In the genomic region with DNA sequence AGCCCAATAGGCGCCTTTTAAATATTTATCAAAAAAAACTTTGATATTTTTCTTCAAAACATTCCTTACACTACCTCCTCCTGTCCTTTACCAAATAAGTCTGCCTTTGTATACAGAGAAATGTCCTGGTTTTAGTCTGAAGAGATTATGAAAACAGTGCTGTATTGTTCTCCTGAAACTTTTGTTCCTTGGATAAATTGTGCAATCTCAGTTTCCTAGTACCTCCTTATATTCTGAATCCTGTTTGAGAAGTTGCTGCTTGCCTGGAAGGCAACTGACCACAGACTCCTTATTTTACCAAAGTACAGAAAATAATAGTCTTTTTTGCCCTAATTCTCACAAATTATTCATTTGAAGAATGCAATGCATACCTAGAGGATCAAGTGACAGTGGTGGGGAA, we compare ENCODE assay signal across 20 cellular contexts.
"Had no signal": no experiment of that assay in that cellular context is flagged by ENCODE, and none has a peak within 500 bp of the region (broad histone marks: within the 10 kb centered on the region; RNA-seq: fewer than 3 reads in every experiment).

No MANE protein-coding gene starts in this region.

- DNase-seq: head of caudate nucleus; hippocampal formation; immature natural killer cell; kidney; left ventricle myocardium inferior; mesendoderm; naive B cell; natural killer cell; pancreas; right cardiac atrium; stimulated activated CD4-positive, alpha-beta T cell treated with anti-CD3 and anti-CD28 coated beads, Interleukin-12 subunit alpha, Interleukin-12 subunit beta, amount 100 ng/mL, for 4 hours; stimulated activated CD4-positive, alpha-beta T cell treated with anti-CD3 and anti-CD28 coated beads, Interleukin-15, amount 100 ng/mL, for 24 hours; stimulated activated CD4-positive, alpha-beta T cell treated with anti-CD3 and anti-CD28 coated beads, Interleukin-2, amount 100 ng/mL, for 24 hours; stimulated activated CD4-positive, alpha-beta T cell treated with anti-CD3 and anti-CD28 coated beads, Interleukin-4, amount 100 ng/mL, for 1 hour; stimulated activated naive CD4-positive, alpha-beta T cell; tibial artery; trophoblast cell; upper lobe of right lung had no signal

- H3K4me1 Mint-ChIP-seq: immature natural killer cell, naive B cell, natural killer cell had no signal

- H3K36me3 Mint-ChIP-seq: immature natural killer cell, naive B cell, natural killer cell had no signal

- H3K27ac Mint-ChIP-seq: immature natural killer cell; mesothelial cell of epicardium; naive B cell; natural killer cell; stimulated activated naive CD8-positive, alpha-beta T cell treated with anti-CD3 and anti-CD28 coated beads, Interleukin-15, Interleukin-2, amounts not matched to agents 100 ng/mL and 50 ng/mL, for 24 hours had no signal

- H3K4me3 Mint-ChIP-seq: immature natural killer cell; mesothelial cell of epicardium; naive B cell; natural killer cell; stimulated activated naive CD8-positive, alpha-beta T cell treated with anti-CD3 and anti-CD28 coated beads, Interleukin-15, Interleukin-2, amounts not matched to agents 100 ng/mL and 50 ng/mL, for 24 hours had no signal

- H3K27me3 Mint-ChIP-seq: stimulated activated naive CD8-positive, alpha-beta T cell treated with anti-CD3 and anti-CD28 coated beads, Interleukin-15, Interleukin-2, amounts not matched to agents 100 ng/mL and 50 ng/mL, for 24 hours had no signal
